In genomic region chr3:71733319-71733718, GRCh38 we compare ENCODE assay signal across 23 cellular contexts. TPM values are rescaled to one million over a fixed set of nuclear protein-coding genes. Genes with fewer than 3 reads are reported as not detected.
DNase-seq lines count a peak whose midpoint lies in the region; ATAC-seq, FAIRE-seq and TF ChIP-seq lines count a peak whose summit lies in the region.
"Had no signal": no experiment of that assay in that cellular context is flagged by ENCODE, and none has a peak within 500 bp of the region (broad histone marks: within the 10 kb centered on the region; RNA-seq: fewer than 3 reads in every experiment).

No MANE protein-coding gene starts in this region.

- H3K4me1 ChIP-seq in A549, result no peaks in the 10 kb centered on the region
- peaks cover 10% of the 10 kb centered on the region for H3K4me1 ChIP-seq in OCI-LY3 (ENCODE audit: low read length)
- H3K4me1 ChIP-seq in parathyroid adenoma, result peaks cover 19% of the 10 kb centered on the region

- DNase-seq in A549 (ENCODE audit: low read depth in 1 of 2, low spot score in 1 of 2) (no peak), D721Med (ENCODE audit: insufficient read length, low spot score) (no peak), GM13976 (ENCODE audit: low spot score) (no peak), cerebellum (ENCODE audit: low spot score) (no peak)
- DNase-seq: Caco-2; CD4-positive, CD25-positive, alpha-beta regulatory T cell; CD8-positive, alpha-beta T cell; DMS 273 treated with DMSO at 0.1 percent for 48 hours; DMS79; EL; GDM1; H9 had no signal

- FAIRE-seq in A549 (lab: Jason Lieb, UNC), result no peak
- FAIRE-seq in D721Med (lab: Jason Lieb, UNC), result peak; percentile 29
- FAIRE-seq: GM12878, GM18507 had no signal

- H3K27ac ChIP-seq in A549, result no peak overlapping the region
- H3K27ac ChIP-seq in OCI-LY3 (ENCODE audit: low read length), result no peak overlapping the region
- peak overlapping the region; percentile 80 for H3K27ac ChIP-seq in parathyroid adenoma
- H3K27ac ChIP-seq: BLaER1, C4-2B had no signal

- no peak overlapping the region for H2AFZ ChIP-seq in OCI-LY3 (ENCODE audit: low read depth, low read length)
- H2AFZ ChIP-seq in parathyroid adenoma, result peak overlapping the region; percentile 36

- no peaks in the 10 kb centered on the region for H4K20me1 ChIP-seq in OCI-LY3 (ENCODE audit: insufficient read depth, low read length)
- H4K20me1 ChIP-seq: BLaER1 had no signal

- in situ Hi-C loops in GM13976 (cut with MboI; ENCODE audit: low sequenced_read_pairs, unreplicated experiment), result no loop called here

- TF ChIP-seq EP300 in A549 (IDR thresholded peaks at IDR 0.05), result no peak

- no peak overlapping the region for H3K4me2 ChIP-seq in A549
- H3K4me2 ChIP-seq in OCI-LY3 (ENCODE audit: low read length), result 0 out of 2 replicates have a peak overlapping the region, but pooled peaks have one; percentile 8
- H3K4me2 ChIP-seq in parathyroid adenoma (ENCODE audit: low read length), result no peak overlapping the region
- H3K4me2 ChIP-seq: BLaER1 had no signal

- H3K9ac ChIP-seq in OCI-LY3 (ENCODE audit: low read length) (no peak overlapping the region), parathyroid adenoma (no peak overlapping the region)
- H3K9ac ChIP-seq: BLaER1 had no signal

- no peak overlapping the region for H3K4me3 ChIP-seq in A549
- H3K4me3 ChIP-seq in OCI-LY3 (ENCODE audit: low read length), result no peak overlapping the region
- H3K4me3 ChIP-seq in parathyroid adenoma (ENCODE audit: low read depth, low read length), result no peak overlapping the region
- H3K4me3 ChIP-seq: BLaER1, GM12878 had no signal

- no peak for ATAC-seq in A549
- ATAC-seq: CD8-positive, alpha-beta T cell; GM12878; HCT116 had no signal

- CTCF ChIA-PET in A549 (lab: Yijun Ruan, JAX), result no interaction called here

- TF ChIP-seq POLR2A in A549 (IDR thresholded peaks at IDR 0.05; ENCODE audit: low read length), result no peak

- no peaks in the 10 kb centered on the region for H3K79me2 ChIP-seq in OCI-LY3 (ENCODE audit: low read length)
- peaks cover 8% of the 10 kb centered on the region for H3K79me2 ChIP-seq in parathyroid adenoma

- H3K36me3 ChIP-seq in OCI-LY3 (replicated peaks; ENCODE audit: low read depth, low read length), result no peaks in the 10 kb centered on the region
- H3K36me3 ChIP-seq in parathyroid adenoma (ENCODE audit: control insufficient read depth, insufficient read depth, low read length), result no peaks in the 10 kb centered on the region
- H3K36me3 ChIP-seq: BLaER1 had no signal

- TF ChIP-seq RAD21 in A549 (conservative IDR thresholded peaks at IDR 0.05 in 1 of 2, IDR thresholded peaks at IDR 0.05 in 1 of 2), result no peak

- H3K27me3 ChIP-seq in OCI-LY3 (ENCODE audit: low read depth, low read length) (peaks cover 64% of the 10 kb centered on the region), parathyroid adenoma (ENCODE audit: control insufficient read depth, insufficient read depth, low read length) (no peaks in the 10 kb centered on the region)
- H3K27me3 ChIP-seq: BLaER1 had no signal

- TF ChIP-seq CTCF in A549 (IDR thresholded peaks at IDR 0.05) (no peak), D721Med (IDR thresholded peaks at IDR 0.05; ENCODE audit: insufficient read depth, missing control alignments) (no peak), OCI-LY3 (IDR thresholded peaks at IDR 0.05; ENCODE audit: low read depth, low read length) (no peak), parathyroid adenoma (IDR thresholded peaks at IDR 0.05) (no peak), GM13976 (IDR thresholded peaks at IDR 0.05; ENCODE audit: borderline replicate concordance, control extremely low read depth, extremely low read depth, insufficient read depth, missing control alignments) (no peak)

- POLR2A ChIA-PET in A549 (lab: Yijun Ruan, JAX), result no interaction called here

- 55% methylated on average over 2 of the region's 2 CpGs for WGBS in A549 (ENCODE audit: missing lambda C conversion rate)

- peaks cover 6% of the 10 kb centered on the region; the same call in 1 of the 3 replicates for H3K9me3 ChIP-seq in A549
- H3K9me3 ChIP-seq in OCI-LY3 (ENCODE audit: insufficient read depth, low read length), result no peaks in the 10 kb centered on the region
- no peaks in the 10 kb centered on the region for H3K9me3 ChIP-seq in parathyroid adenoma (ENCODE audit: control insufficient read depth, low read length)
- H3K9me3 ChIP-seq: BLaER1, Caco-2 had no signal

TF ChIP-seq in A549, 52 proteins besides CTCF, POLR2A, EP300 and RAD21:
- TF ChIP-seq MAFK (IDR thresholded peaks at IDR 0.05; ENCODE audit: partially characterized antibody) (peak; percentile 52), RCOR1 (IDR thresholded peaks at IDR 0.05; ENCODE audit: low read depth, low read length) (no peak)

RNA-seq across cellular contexts. Expression of gene EIF4E3, which starts 8.1 kb away (rescaled TPM):
- polyA plus RNA-seq in A549 (2011; rRNA removed) (4.6 and 5.5 TPM in 2 replicates), A549 (2017; fragmentation: RNase III; extraction: RNeasy Plus Mini Kit Qiagen cat#74134 plus additional on column Dnase treatment) (2.3 to 2.8 TPM (median 2.7 TPM) in 3 replicates)
- polyA plus RNA-seq in A549 (2012; cell fraction: cytosol; rRNA removed), result 0.87 and 1.0 TPM in 2 replicates
- polyA plus RNA-seq in A549 (2012; cell fraction: nucleus; rRNA removed), result 0.22 and 0.55 TPM in 2 replicates
- polyA minus RNA-seq in A549 (2011; rRNA and poly(A)+ RNA removed), result 2.6 and 2.7 TPM in 2 replicates
- 15.3 TPM for total RNA-seq in cerebellum

RNA-seq across cellular contexts. Expression of gene GPR27, which starts 20.3 kb away (rescaled TPM):
- 1.1 and 1.7 TPM in 2 replicates for polyA plus RNA-seq in A549 (2011; rRNA removed)
- 1.1 and 2.1 TPM in 2 replicates for polyA plus RNA-seq in A549 (2012; cell fraction: cytosol; rRNA removed)
- 1.6 and 1.7 TPM in 2 replicates for polyA plus RNA-seq in A549 (2012; cell fraction: nucleus; rRNA removed)
- 1.6 to 1.7 TPM (median 1.7 TPM) in 3 replicates for polyA plus RNA-seq in A549 (2017; fragmentation: RNase III; extraction: RNeasy Plus Mini Kit Qiagen cat#74134 plus additional on column Dnase treatment)
- 0.50 and 0.63 TPM in 2 replicates for polyA minus RNA-seq in A549 (2011; rRNA and poly(A)+ RNA removed)
- total RNA-seq in cerebellum, result 15.7 TPM
- total RNA-seq: A172, B cell, GM12878, H4 had no signal
- polyA plus RNA-seq: AG04450, GM12878 had no signal

RNA-seq across cellular contexts. Expression of gene PROK2, which starts 51.6 kb away (rescaled TPM):
- polyA plus RNA-seq in A549 (2011; rRNA removed) (not detected in 2 replicates), A549 (2017; fragmentation: RNase III; extraction: RNeasy Plus Mini Kit Qiagen cat#74134 plus additional on column Dnase treatment) (not detected in 3 replicates)
- not detected in 2 replicates for polyA plus RNA-seq in A549 (2012; cell fraction: cytosol; rRNA removed)
- not detected in 2 replicates for polyA plus RNA-seq in A549 (2012; cell fraction: nucleus; rRNA removed)
- not detected in 2 replicates for polyA minus RNA-seq in A549 (2011; rRNA and poly(A)+ RNA removed)
- total RNA-seq in cerebellum, result 0.64 TPM
- total RNA-seq: A172, B cell, Caco-2, GM12878, H4 had no signal
- polyA plus RNA-seq: AG04450, GM12878 had no signal
